In the genomic region with DNA sequence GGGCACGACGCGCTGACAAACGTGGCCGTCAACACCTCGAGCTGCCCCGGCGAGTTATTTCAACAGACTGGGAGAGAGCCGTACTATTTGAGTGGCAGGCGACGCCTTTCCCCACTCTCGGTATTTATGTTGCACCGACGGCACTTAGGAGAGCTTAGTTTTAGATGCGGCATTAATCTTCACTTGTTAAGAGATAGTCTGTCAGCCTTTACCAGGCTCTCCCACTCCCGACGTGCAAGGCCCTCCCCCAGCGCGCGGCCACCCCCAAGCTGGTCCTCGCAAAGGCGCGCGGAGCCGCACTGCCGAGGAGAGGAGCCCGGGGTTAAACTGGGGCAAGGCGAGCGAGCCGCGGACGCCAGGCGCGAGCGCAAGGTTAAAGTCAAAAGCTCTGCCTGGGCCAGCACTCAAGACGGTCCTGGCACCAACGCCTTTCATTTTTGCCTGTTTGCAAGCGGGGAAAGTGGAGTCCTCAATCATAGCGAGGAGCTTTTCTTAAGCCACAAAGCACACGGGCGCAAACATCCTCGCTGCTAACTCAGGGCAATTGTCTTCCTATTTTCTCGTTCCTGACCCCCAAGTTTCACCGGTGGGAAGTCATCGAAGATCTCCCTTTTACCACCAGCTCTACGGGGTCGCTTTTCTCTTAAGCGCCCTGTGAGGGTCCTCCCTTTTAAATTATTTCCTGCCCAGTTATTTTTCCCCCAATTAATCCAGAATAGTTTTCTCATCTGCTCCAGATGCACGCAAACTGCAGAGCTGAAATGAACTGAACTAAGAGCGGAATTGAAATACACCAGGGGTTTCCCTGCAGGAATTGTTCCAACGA, we compare ENCODE assay signal across 13 cellular contexts.
DNase-seq lines count a peak whose midpoint lies in the region; ATAC-seq and TF ChIP-seq lines count a peak whose summit lies in the region.
"Had no signal": no experiment of that assay in that cellular context is flagged by ENCODE, and none has a peak within 500 bp of the region (broad histone marks: within the 10 kb centered on the region; RNA-seq: fewer than 3 reads in every experiment).

No MANE protein-coding gene starts in this region.

- TF ChIP-seq CTCF in endothelial cell (IDR thresholded peaks at IDR 0.05; ENCODE audit: unreplicated experiment) (no peak), lower lobe of right lung (IDR thresholded peaks at IDR 0.05) (no peak), upper lobe of right lung (IDR thresholded peaks at IDR 0.05) (no peak)

- H3K4me1 ChIP-seq in lower lobe of right lung (peaks cover 16% of the 10 kb centered on the region), upper lobe of right lung (peaks cover 13% of the 10 kb centered on the region), Karpas-422 (ENCODE audit: low read length) (no peaks in the 10 kb centered on the region)
- H3K4me1 ChIP-seq: BLaER1 had no signal

- H3K36me3 ChIP-seq in lower lobe of right lung, result no peaks in the 10 kb centered on the region
- no peaks in the 10 kb centered on the region for H3K36me3 ChIP-seq in upper lobe of right lung
- H3K36me3 ChIP-seq in Karpas-422 (ENCODE audit: insufficient read depth, low read length), result no peaks in the 10 kb centered on the region
- H3K36me3 ChIP-seq: BLaER1 had no signal

- H3K4me3 ChIP-seq in lower lobe of right lung (peak overlapping the region; percentile 32), upper lobe of right lung (peak overlapping the region; percentile 19), Karpas-422 (ENCODE audit: low read length) (no peak overlapping the region)
- H3K4me3 ChIP-seq: BLaER1 had no signal

- peak overlapping the region in 1 of 2 donors; percentile 22 for H3K4me3 Mint-ChIP-seq in activated T-cell treated with anti-CD3 and anti-CD28 coated beads, Interleukin-2, amount 50 U/mL, for 72 hours
- no peak overlapping the region for H3K4me3 Mint-ChIP-seq in activated T-cell treated with anti-CD3 and anti-CD28 coated beads, Interleukin-2, amount 50 U/mL, for 24 hours
- no peak overlapping the region for H3K4me3 Mint-ChIP-seq in endothelial cell (ENCODE audit: unreplicated experiment)
- H3K4me3 Mint-ChIP-seq: stimulated activated naive CD8-positive, alpha-beta T cell treated with anti-CD3 and anti-CD28 coated beads, Interleukin-15, Interleukin-2, amounts not matched to agents 100 ng/mL and 50 ng/mL, for 24 hours had no signal

- peak overlapping the region; percentile 17 for H3K27ac Mint-ChIP-seq in activated T-cell treated with anti-CD3 and anti-CD28 coated beads, Interleukin-2, amount 50 U/mL, for 72 hours
- no peak overlapping the region for H3K27ac Mint-ChIP-seq in activated T-cell treated with anti-CD3 and anti-CD28 coated beads, Interleukin-2, amount 50 U/mL, for 24 hours
- no peak overlapping the region for H3K27ac Mint-ChIP-seq in endothelial cell (ENCODE audit: unreplicated experiment)
- H3K27ac Mint-ChIP-seq: stimulated activated naive CD8-positive, alpha-beta T cell treated with anti-CD3 and anti-CD28 coated beads, Interleukin-15, Interleukin-2, amounts not matched to agents 100 ng/mL and 50 ng/mL, for 24 hours had no signal

- no peak overlapping the region for H3K9ac ChIP-seq in Karpas-422 (ENCODE audit: low read length)
- H3K9ac ChIP-seq: BLaER1 had no signal

- intact Hi-C loops in lower lobe of right lung (cut with DNase I), result no loop called here
- intact Hi-C loops in upper lobe of right lung (cut with DNase I), result no loop called here

- peaks cover 0 to 2% of the 10 kb centered on the region in 2 donors for H3K36me3 Mint-ChIP-seq in activated T-cell treated with anti-CD3 and anti-CD28 coated beads, Interleukin-2, amount 50 U/mL, for 72 hours (ENCODE audit: insufficient read depth in 2 of 2)
- H3K36me3 Mint-ChIP-seq in activated T-cell treated with anti-CD3 and anti-CD28 coated beads, Interleukin-2, amount 50 U/mL, for 24 hours (ENCODE audit: low read depth), result no peaks in the 10 kb centered on the region
- H3K36me3 Mint-ChIP-seq in endothelial cell (ENCODE audit: low read depth, unreplicated experiment), result no peaks in the 10 kb centered on the region

- H2AFZ ChIP-seq in Karpas-422 (ENCODE audit: low read length), result no peak overlapping the region

- no peaks in the 10 kb centered on the region for H3K79me2 ChIP-seq in Karpas-422 (ENCODE audit: low read length)

- H3K4me2 ChIP-seq in Karpas-422 (ENCODE audit: low read depth, low read length, poor library complexity, severe bottlenecking), result no peak overlapping the region
- H3K4me2 ChIP-seq: BLaER1 had no signal

- H3K9me2 ChIP-seq in Karpas-422 (replicated peaks; ENCODE audit: insufficient read depth, low read length), result no peaks in the 10 kb centered on the region

- H3K9me3 Mint-ChIP-seq in activated T-cell treated with anti-CD3 and anti-CD28 coated beads, Interleukin-2, amount 50 U/mL, for 72 hours, result no peaks in the 10 kb centered on the region
- no peaks in the 10 kb centered on the region for H3K9me3 Mint-ChIP-seq in activated T-cell treated with anti-CD3 and anti-CD28 coated beads, Interleukin-2, amount 50 U/mL, for 24 hours
- H3K9me3 Mint-ChIP-seq in endothelial cell (ENCODE audit: unreplicated experiment), result no peaks in the 10 kb centered on the region

- no peak for DNase-seq in activated T-cell treated with anti-CD3 and anti-CD28 coated beads, Interleukin-2, amount 50 U/mL, for 72 hours
- no peak for DNase-seq in activated T-cell treated with anti-CD3 and anti-CD28 coated beads, Interleukin-2, amount 50 U/mL, for 24 hours
- peak; percentile 29 for DNase-seq in endothelial cell (ENCODE audit: low spot score)
- no peak for DNase-seq in lower lobe of right lung
- no peak for DNase-seq in upper lobe of right lung
- no peak for DNase-seq in activated naive CD4-positive, alpha-beta T cell treated with Interleukin-2 at 50 U/mL for 16 hours
- no peak for DNase-seq in Karpas-422
- DNase-seq: naive thymus-derived CD4-positive, alpha-beta T cell; NCI-H2171 had no signal

- H3K27me3 ChIP-seq in lower lobe of right lung (ENCODE audit: low read depth) (peaks cover 98% of the 10 kb centered on the region), upper lobe of right lung (peaks cover 98% of the 10 kb centered on the region), Karpas-422 (ENCODE audit: low read length) (no peaks in the 10 kb centered on the region)

- no peaks in the 10 kb centered on the region for H4K20me1 ChIP-seq in Karpas-422 (ENCODE audit: insufficient read depth, low read depth, low read length)

- H3K4me1 Mint-ChIP-seq in activated T-cell treated with anti-CD3 and anti-CD28 coated beads, Interleukin-2, amount 50 U/mL, for 72 hours (ENCODE audit: low read depth), result peaks cover 4% of the 10 kb centered on the region
- H3K4me1 Mint-ChIP-seq in activated T-cell treated with anti-CD3 and anti-CD28 coated beads, Interleukin-2, amount 50 U/mL, for 24 hours (ENCODE audit: low read depth), result peaks cover 3% of the 10 kb centered on the region
- H3K4me1 Mint-ChIP-seq in endothelial cell (ENCODE audit: unreplicated experiment), result peaks cover 5% of the 10 kb centered on the region

- H3K27ac ChIP-seq in lower lobe of right lung (no peak overlapping the region), upper lobe of right lung (no peak overlapping the region), Karpas-422 (ENCODE audit: low read length) (no peak overlapping the region)
- H3K27ac ChIP-seq: BLaER1, VCaP had no signal

- H3K27me3 Mint-ChIP-seq in activated T-cell treated with anti-CD3 and anti-CD28 coated beads, Interleukin-2, amount 50 U/mL, for 72 hours (ENCODE audit: low read depth), result peaks cover 78% of the 10 kb centered on the region
- H3K27me3 Mint-ChIP-seq in activated T-cell treated with anti-CD3 and anti-CD28 coated beads, Interleukin-2, amount 50 U/mL, for 24 hours, result peaks cover 91% of the 10 kb centered on the region
- H3K27me3 Mint-ChIP-seq in endothelial cell (ENCODE audit: unreplicated experiment), result peaks cover 22% of the 10 kb centered on the region

- H3K9me3 ChIP-seq in lower lobe of right lung (no peaks in the 10 kb centered on the region), upper lobe of right lung (no peaks in the 10 kb centered on the region), Karpas-422 (ENCODE audit: low read length) (peaks cover 15% of the 10 kb centered on the region)

- ATAC-seq in activated T-cell treated with anti-CD3 and anti-CD28 coated beads, Interleukin-2, amount 50 U/mL, for 72 hours (replicated peaks in 1 of 2), result no peak
- peak; percentile 38 to 58 for ATAC-seq in lower lobe of right lung
- ATAC-seq in upper lobe of right lung, result peak; percentile 42
- no peak for ATAC-seq in GM18498 (IDR thresholded peaks at IDR 0.05; ENCODE audit: unreplicated experiment)
- ATAC-seq: naive thymus-derived CD4-positive, alpha-beta T cell had no signal

Comparison
In these comparisons a context has a peak if more than half of its experiments do, and no peak if none do; other contexts are left out.
1. ATAC-seq: peak in lower lobe of right lung (2 of 2) and upper lobe of right lung (single experiment); none in activated T-cell treated with anti-CD3 and anti-CD28 coated beads, Interleukin-2, amount 50 U/mL, for 72 hours (0 of 2) and GM18498 (single experiment).